14 cellular contexts compared by ENCODE assay signal in genomic region chr17:7882629-7883028, GRCh38. TPM values are rescaled to one million over a fixed set of nuclear protein-coding genes. Genes with fewer than 3 reads are reported as not detected.
DNase-seq lines count a peak whose midpoint lies in the region; FAIRE-seq and TF ChIP-seq lines count a peak whose summit lies in the region.
"Had no signal": no experiment of that assay in that cellular context is flagged by ENCODE, and none has a peak within 500 bp of the region (broad histone marks: within the 10 kb centered on the region; RNA-seq: fewer than 3 reads in every experiment).

No MANE protein-coding gene starts in this region.

- CTCF ChIA-PET in activated CD4-positive, alpha-beta memory T cell treated with anti-CD3 and anti-CD28 coated beads, Interleukin-2, amount 10 ng/mL, durations not matched to agents 7 days and 5 days (lab: Charles Lee), result interaction anchor here (0.6 to 1.2 kb wide), 3 partner anchors 20 to 275 kb away, joined by 3 to 5 read pairs (median 4); no protein-coding TSS in a partner anchor

- H3K27me3 ChIP-seq in tibial nerve, result no peaks in the 10 kb centered on the region
- H3K27me3 ChIP-seq: Peyer's patch, right lobe of liver had no signal

- peak; percentile 64 for FAIRE-seq in islet of Langerhans (lab: Jason Lieb, UNC)

- H3K27ac ChIP-seq in VCaP, result peak overlapping the region; percentile 97
- peak overlapping the region; percentile 62 to 95 (median 85) for H3K27ac ChIP-seq in tibial nerve
- H3K27ac ChIP-seq: right lobe of liver had no signal

- peaks cover 3% of the 10 kb centered on the region for H3K4me1 Mint-ChIP-seq in activated CD4-positive, alpha-beta memory T cell treated with anti-CD3 and anti-CD28 coated beads, Interleukin-2, amount 10 ng/mL, durations not matched to agents 7 days and 5 days

- H3K36me3 Mint-ChIP-seq in activated CD4-positive, alpha-beta memory T cell treated with anti-CD3 and anti-CD28 coated beads, Interleukin-2, amount 10 ng/mL, durations not matched to agents 7 days and 5 days (ENCODE audit: low read depth), result no peaks in the 10 kb centered on the region

- TF ChIP-seq POLR2A in tibial nerve (IDR thresholded peaks at IDR 0.05), result peak in 1 of 2 donors; percentile 57

- DNase-seq in DMS53 treated with DMSO at 0.1 percent for 48 hours (lab: John Stamatoyannopoulos, UW; ENCODE audit: unreplicated experiment) (peak; percentile 20), DMS53 (lab: John Stamatoyannopoulos, UW) (no peak), tibial nerve (ENCODE audit: low spot score in 2 of 2) (no peak), OCI-M2 (lab: John Stamatoyannopoulos, UW; ENCODE audit: unreplicated experiment) (no peak), GM19240 (ENCODE audit: insufficient read length, low spot score) (no peak)
- DNase-seq in activated CD4-positive, alpha-beta memory T cell treated with anti-CD3 and anti-CD28 coated beads, Interleukin-2, amount 10 ng/mL, durations not matched to agents 7 days and 5 days, result no peak
- DNase-seq: 8988T; activated naive CD4-positive, alpha-beta T cell; central memory CD4-positive, alpha-beta T cell; erythroblast; right lobe of liver had no signal

- H3K9me3 Mint-ChIP-seq in activated CD4-positive, alpha-beta memory T cell treated with anti-CD3 and anti-CD28 coated beads, Interleukin-2, amount 10 ng/mL, durations not matched to agents 7 days and 5 days, result no peaks in the 10 kb centered on the region

- H3K27me3 Mint-ChIP-seq in activated CD4-positive, alpha-beta memory T cell treated with anti-CD3 and anti-CD28 coated beads, Interleukin-2, amount 10 ng/mL, durations not matched to agents 7 days and 5 days, result no peaks in the 10 kb centered on the region

- peak in 1 of 2 donors; percentile 69 for TF ChIP-seq EP300 in tibial nerve (IDR thresholded peaks at IDR 0.05)

- TF ChIP-seq CTCF in VCaP (conservative IDR thresholded peaks at IDR 0.05), result no peak
- TF ChIP-seq CTCF in tibial nerve (IDR thresholded peaks at IDR 0.05), result no peak

- H3K4me1 ChIP-seq in tibial nerve, result peaks cover 0 to 69% (median 21%) of the 10 kb centered on the region in 4 donors

- H3K36me3 ChIP-seq in tibial nerve, result peaks cover 0 to 17% (median 0%) of the 10 kb centered on the region in 3 donors
- H3K36me3 ChIP-seq: right lobe of liver had no signal

- H3K4me3 Mint-ChIP-seq in activated CD4-positive, alpha-beta memory T cell treated with anti-CD3 and anti-CD28 coated beads, Interleukin-2, amount 10 ng/mL, durations not matched to agents 7 days and 5 days, result no peak overlapping the region

- 72 to 75% methylated on average over 3 of the region's 3 CpGs for WGBS in tibial nerve, 2 donors

- no peak overlapping the region for H3K27ac Mint-ChIP-seq in activated CD4-positive, alpha-beta memory T cell treated with anti-CD3 and anti-CD28 coated beads, Interleukin-2, amount 10 ng/mL, durations not matched to agents 7 days and 5 days

- H3K4me3 ChIP-seq in tibial nerve, result peak overlapping the region in 1 of 4 donors; percentile 2
- H3K4me3 ChIP-seq: Peyer's patch, right lobe of liver had no signal

- no peaks in the 10 kb centered on the region for H3K9me3 ChIP-seq in tibial nerve
- H3K9me3 ChIP-seq: Peyer's patch, right lobe of liver had no signal

- POLR2A ChIA-PET in activated CD4-positive, alpha-beta memory T cell treated with anti-CD3 and anti-CD28 coated beads, Interleukin-2, amount 10 ng/mL, durations not matched to agents 7 days and 5 days (lab: Charles Lee), result interaction anchor here (1.0 to 1.6 kb wide), 4 partner anchors 12 to 291 kb away, joined by 3 to 4 read pairs (median 3); partner anchors contain the start of gene NAA38

RNA-seq across cellular contexts. Expression of gene CHD3, which starts 6.0 kb away (rescaled TPM):
- total RNA-seq in tibial nerve, result 100 to 1,000 TPM in 3 of 4 donors, 10 to 100 TPM in 1; 80.4 to 202 (median 125) TPM
- total RNA-seq in activated CD4-positive, alpha-beta memory T cell treated with anti-CD3 and anti-CD28 coated beads, Interleukin-2, amount 10 ng/mL, durations not matched to agents 7 days and 5 days, result 100 to 1,000 TPM; 127 to 131 TPM

RNA-seq across cellular contexts. Expression of gene CYB5D1, which starts 24.8 kb away (rescaled TPM):
- total RNA-seq in tibial nerve, result 10 to 100 TPM in 2 of 4 donors, 1 to 10 TPM in 2; 9.4 to 13.6 (median 11.1) TPM
- 1 to 10 TPM; 5.3 to 7.5 TPM for total RNA-seq in activated CD4-positive, alpha-beta memory T cell treated with anti-CD3 and anti-CD28 coated beads, Interleukin-2, amount 10 ng/mL, durations not matched to agents 7 days and 5 days

RNA-seq across cellular contexts. Expression of gene NAA38, which starts 25.3 kb away (rescaled TPM):
- 100 to 1,000 TPM; 104 to 198 (median 167) TPM for total RNA-seq in tibial nerve
- total RNA-seq in activated CD4-positive, alpha-beta memory T cell treated with anti-CD3 and anti-CD28 coated beads, Interleukin-2, amount 10 ng/mL, durations not matched to agents 7 days and 5 days, result 10 to 100 TPM; 69.8 to 76.9 TPM

RNA-seq across cellular contexts. Expression of gene TMEM88, which starts 27.8 kb away (rescaled TPM):
- total RNA-seq in tibial nerve, result 10 to 100 TPM in 3 of 4 donors, 1 to 10 TPM in 1; 9.2 to 41.7 (median 25.6) TPM
- total RNA-seq in activated CD4-positive, alpha-beta memory T cell treated with anti-CD3 and anti-CD28 coated beads, Interleukin-2, amount 10 ng/mL, durations not matched to agents 7 days and 5 days, result 1 to 10 TPM in 1 of 2 experiments, under 1 TPM in 1; 0.78 to 1.5 TPM

RNA-seq across cellular contexts. Expression of gene RNF227, which starts 33.5 kb away (rescaled TPM):
- total RNA-seq in tibial nerve, result 10 to 100 TPM in 1 of 4 donors, 1 to 10 TPM in 3; 2.6 to 41.2 (median 3.8) TPM
- 1 to 10 TPM; 3.6 to 3.7 TPM for total RNA-seq in activated CD4-positive, alpha-beta memory T cell treated with anti-CD3 and anti-CD28 coated beads, Interleukin-2, amount 10 ng/mL, durations not matched to agents 7 days and 5 days
